8 cellular contexts compared by ENCODE assay signal in genomic region chr22:50530857-50531545, GRCh38. TPM values are rescaled to one million over a fixed set of nuclear protein-coding genes. Genes with fewer than 3 reads are reported as not detected.
A peak's percentile ranks its signal among the peaks of the same experiment; 100 is the strongest.
DNase-seq lines count a peak whose midpoint lies in the region; ATAC-seq and TF ChIP-seq lines count a peak whose summit lies in the region.

No MANE protein-coding gene starts in this region.

- H3K9me3 ChIP-seq in DOHH2 (ENCODE audit: control insufficient read depth, insufficient read depth, low read length) (no peaks in the 10 kb centered on the region), HUES6 (ENCODE audit: control insufficient read depth, insufficient read depth, low read depth, low read length) (no peaks in the 10 kb centered on the region), body of pancreas (no peaks in the 10 kb centered on the region)

- peak overlapping the region; percentile 97 for H3K27ac ChIP-seq in DOHH2 (ENCODE audit: low read depth, low read length)
- H3K27ac ChIP-seq in HUES6 (ENCODE audit: low read depth, low read length): no peak overlapping the region
- H3K27ac ChIP-seq in body of pancreas: peak overlapping the region; percentile 70 to 90 (median 82)

- H3K4me1 ChIP-seq in DOHH2 (ENCODE audit: control insufficient read depth, low read length): peaks cover 63% of the 10 kb centered on the region
- H3K4me1 ChIP-seq in HUES6 (ENCODE audit: control insufficient read depth, insufficient read depth, low read length): peaks cover 19% of the 10 kb centered on the region
- peaks cover 53% of the 10 kb centered on the region for H3K4me1 ChIP-seq in body of pancreas

- TF ChIP-seq CTCF in DOHH2 (IDR thresholded peaks at IDR 0.05; ENCODE audit: low read depth, low read length, poor library complexity, severe bottlenecking) (peak; percentile 9), body of pancreas (IDR thresholded peaks at IDR 0.05) (no peak)

- peaks cover 24% of the 10 kb centered on the region for H3K79me2 ChIP-seq in DOHH2 (ENCODE audit: control insufficient read depth, low read length)

- peak overlapping the region; percentile 91 for H3K4me3 ChIP-seq in DOHH2 (ENCODE audit: low read length)
- peak overlapping the region; percentile 75 for H3K4me3 ChIP-seq in HUES6 (ENCODE audit: low read depth, low read length)
- no peak overlapping the region for H3K4me3 ChIP-seq in body of pancreas

- H3K27me3 ChIP-seq in DOHH2 (ENCODE audit: control insufficient read depth, low read length) (no peaks in the 10 kb centered on the region), HUES6 (ENCODE audit: control insufficient read depth, insufficient read depth, low read length) (peaks cover 77% of the 10 kb centered on the region), body of pancreas (peaks cover 0 to 21% of the 10 kb centered on the region in 2 donors)

- intact Hi-C loops in body of pancreas (cut with DNase I): no loop called here

- H3K4me2 ChIP-seq in DOHH2 (ENCODE audit: low read length): peak overlapping the region; percentile 94

- H3K36me3 ChIP-seq in DOHH2 (ENCODE audit: control insufficient read depth, low read length) (peaks cover 2% of the 10 kb centered on the region; the same call in 1 of the 2 replicates), HUES6 (ENCODE audit: control insufficient read depth, insufficient read depth, low read length) (no peaks in the 10 kb centered on the region), body of pancreas (replicated peaks in 1 of 2; ENCODE audit: insufficient read depth in 1 of 2, low read depth in 2 of 2) (no peaks in the 10 kb centered on the region)

- TF ChIP-seq POLR2A in body of pancreas (IDR thresholded peaks at IDR 0.05): peak in 2 of 3 donors; percentile 50 to 77

- H3K9ac ChIP-seq in HUES6 (ENCODE audit: low read length): peak overlapping the region; percentile 65

- H4K20me1 ChIP-seq in DOHH2 (ENCODE audit: control insufficient read depth, insufficient read depth, low read depth, low read length): no peaks in the 10 kb centered on the region

- H3F3A ChIP-seq in DOHH2 (ENCODE audit: control insufficient read depth, insufficient read depth): peaks cover 50% of the 10 kb centered on the region

- WGBS in body of pancreas, 2 donors: 3 to 7% methylated on average over 22 to 52 of the region's 53 CpGs

- ATAC-seq in body of pancreas (peak; percentile 45), HG02763 (IDR thresholded peaks at IDR 0.05; ENCODE audit: unreplicated experiment) (no peak)

- no peaks in the 10 kb centered on the region for H3K9me2 ChIP-seq in DOHH2 (replicated peaks; ENCODE audit: control insufficient read depth, low read length)

- DNase-seq in T1000 (lab: John Stamatoyannopoulos, UW) (peak; percentile 14), body of pancreas (peak; percentile 72 to 86 (median 80)), iris pigment epithelial cell (ENCODE audit: low read depth) (peak; percentile 90), GM19240 (ENCODE audit: insufficient read length, low spot score) (no peak)
- peak; percentile 90 for DNase-seq in stimulated activated CD4-positive, alpha-beta T cell treated with anti-CD3 and anti-CD28 coated beads, Interleukin-15, amount 100 ng/mL, for 24 hours

RNA-seq across cellular contexts. Expression of gene TYMP, which starts 1.2 kb away (rescaled TPM):
- 10 to 100 TPM; 29.8 to 65.3 TPM for total RNA-seq in body of pancreas

RNA-seq across cellular contexts. Expression of gene SCO2, which starts 5.6 kb away (rescaled TPM):
- 1 to 10 TPM in 1 of 2 donors, not detected in 1; 1.6 TPM for total RNA-seq in body of pancreas

RNA-seq across cellular contexts. Expression of gene KLHDC7B, which starts 14.7 kb away (rescaled TPM):
- not detected for total RNA-seq in body of pancreas

RNA-seq across cellular contexts. Expression of gene NCAPH2, which starts 23.0 kb away (rescaled TPM):
- total RNA-seq in body of pancreas: 10 to 100 TPM; 30.6 to 35.9 TPM

RNA-seq across cellular contexts. Expression of gene LMF2, which starts 23.5 kb away (rescaled TPM):
- total RNA-seq in body of pancreas: 100 to 1,000 TPM; 147 to 158 TPM

Comparison
In these comparisons a context has a peak if more than half of its experiments do, and no peak if none do; other contexts are left out.
1. H3K4me3 ChIP-seq: peak in DOHH2 (single experiment) and HUES6 (single experiment); none in body of pancreas (0 of 2).